Comparison of ENCODE assay signal across 1 cellular context in genomic region chr13:113296842-113297369, GRCh38.
TF ChIP-seq lines count a peak whose summit lies in the region.

Gene LAMP1, plus strand, starts transcription at chr13:113297239. Its CDS starts 196 bp downstream, at chr13:113297435.

TF ChIP-seq in K562, 482 proteins besides CTCF, POLR2A, EP300 and RAD21 (continued from another document):
- TF ChIP-seq, protein P1, sequence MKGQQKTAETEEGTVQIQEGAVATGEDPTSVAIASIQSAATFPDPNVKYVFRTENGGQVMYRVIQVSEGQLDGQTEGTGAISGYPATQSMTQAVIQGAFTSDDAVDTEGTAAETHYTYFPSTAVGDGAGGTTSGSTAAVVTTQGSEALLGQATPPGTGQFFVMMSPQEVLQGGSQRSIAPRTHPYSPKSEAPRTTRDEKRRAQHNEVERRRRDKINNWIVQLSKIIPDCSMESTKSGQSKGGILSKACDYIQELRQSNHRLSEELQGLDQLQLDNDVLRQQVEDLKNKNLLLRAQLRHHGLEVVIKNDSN (CRISPR knock-in tag; IDR thresholded peaks at IDR 0.05) = peak; percentile 99
- TF ChIP-seq ASH1L (IDR thresholded peaks at IDR 0.05; ENCODE audit: borderline replicate concordance, low read depth, partially characterized antibody) (no peak), BRD4 (IDR thresholded peaks at IDR 0.05) (0 out of 2 replicates have a peak, but pooled peaks have one; percentile 46), ATF4 (CRISPR knock-in tag; IDR thresholded peaks at IDR 0.05) (no peak), HMGN3 (IDR thresholded peaks at IDR 0.05; ENCODE audit: borderline replicate concordance, extremely low read depth, insufficient read length, low read depth, low read length) (peak; percentile 92), CBX8 (IDR thresholded peaks at IDR 0.05; ENCODE audit: borderline replicate concordance, extremely low read depth, low read depth, low read length, poor library complexity, severe bottlenecking) (no peak), ZNF561 (CRISPR knock-in tag; conservative IDR thresholded peaks at IDR 0.05) (no peak), BCOR (IDR thresholded peaks at IDR 0.05) (peak; percentile 66; the same call in 1 of the 2 replicates), ARID3B (CRISPR knock-in tag; IDR thresholded peaks at IDR 0.05; ENCODE audit: borderline replicate concordance) (no peak), RUNX1 (IDR thresholded peaks at IDR 0.05; ENCODE audit: low read depth) (no peak), ILK (tag; IDR thresholded peaks at IDR 0.05; ENCODE audit: borderline replicate concordance, low read depth) (no peak), TFAM (CRISPR knock-in tag; conservative IDR thresholded peaks at IDR 0.05) (no peak), FOS (IDR thresholded peaks at IDR 0.05; ENCODE audit: extremely low read depth, insufficient read length) (peak; percentile 88), SAFB (IDR thresholded peaks at IDR 0.05; ENCODE audit: borderline replicate concordance, low read depth, low read length) (no peak), CCNT2 (IDR thresholded peaks at IDR 0.05; ENCODE audit: borderline replicate concordance, extremely low read depth, insufficient read length, low read depth, low read length) (peak; percentile 95), HEY1 (CRISPR knock-in tag; IDR thresholded peaks at IDR 0.05; ENCODE audit: borderline replicate concordance) (no peak), ETS2 (tag; IDR thresholded peaks at IDR 0.05; ENCODE audit: borderline replicate concordance, poor library complexity, severe bottlenecking) (no peak), SIX5 (IDR thresholded peaks at IDR 0.05; ENCODE audit: borderline replicate concordance in 1 of 2, insufficient read depth in 1 of 2, low read depth in 1 of 2, low read length in 2 of 2) (no peak), PYGO2 (tag; IDR thresholded peaks at IDR 0.05) (no peak), NFYB (IDR thresholded peaks at IDR 0.05; ENCODE audit: extremely low read depth, insufficient read length) (no peak), ZNF263 (CRISPR knock-in tag; IDR thresholded peaks at IDR 0.05; ENCODE audit: borderline replicate concordance) (peak; percentile 71; the same call in 1 of the 2 replicates), AFF1 (IDR thresholded peaks at IDR 0.05; ENCODE audit: low read depth in 1 of 2, partially characterized antibody in 2 of 2) (peak in 1 of 2 experiments; percentile 96)
- TF ChIP-seq, protein P2, sequence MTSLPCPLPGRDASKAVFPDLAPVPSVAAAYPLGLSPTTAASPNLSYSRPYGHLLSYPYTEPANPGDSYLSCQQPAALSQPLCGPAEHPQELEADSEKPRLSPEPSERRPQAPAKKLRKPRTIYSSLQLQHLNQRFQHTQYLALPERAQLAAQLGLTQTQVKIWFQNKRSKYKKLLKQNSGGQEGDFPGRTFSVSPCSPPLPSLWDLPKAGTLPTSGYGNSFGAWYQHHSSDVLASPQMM (CRISPR knock-in tag; IDR thresholded peaks at IDR 0.05) = no peak
- TF ChIP-seq, protein P3, sequence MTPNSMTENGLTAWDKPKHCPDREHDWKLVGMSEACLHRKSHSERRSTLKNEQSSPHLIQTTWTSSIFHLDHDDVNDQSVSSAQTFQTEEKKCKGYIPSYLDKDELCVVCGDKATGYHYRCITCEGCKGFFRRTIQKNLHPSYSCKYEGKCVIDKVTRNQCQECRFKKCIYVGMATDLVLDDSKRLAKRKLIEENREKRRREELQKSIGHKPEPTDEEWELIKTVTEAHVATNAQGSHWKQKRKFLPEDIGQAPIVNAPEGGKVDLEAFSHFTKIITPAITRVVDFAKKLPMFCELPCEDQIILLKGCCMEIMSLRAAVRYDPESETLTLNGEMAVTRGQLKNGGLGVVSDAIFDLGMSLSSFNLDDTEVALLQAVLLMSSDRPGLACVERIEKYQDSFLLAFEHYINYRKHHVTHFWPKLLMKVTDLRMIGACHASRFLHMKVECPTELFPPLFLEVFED (CRISPR knock-in tag; conservative IDR thresholded peaks at IDR 0.05) = 0 out of 2 replicates have a peak, but pooled peaks have one; percentile 44
- TF ChIP-seq, protein P4, sequence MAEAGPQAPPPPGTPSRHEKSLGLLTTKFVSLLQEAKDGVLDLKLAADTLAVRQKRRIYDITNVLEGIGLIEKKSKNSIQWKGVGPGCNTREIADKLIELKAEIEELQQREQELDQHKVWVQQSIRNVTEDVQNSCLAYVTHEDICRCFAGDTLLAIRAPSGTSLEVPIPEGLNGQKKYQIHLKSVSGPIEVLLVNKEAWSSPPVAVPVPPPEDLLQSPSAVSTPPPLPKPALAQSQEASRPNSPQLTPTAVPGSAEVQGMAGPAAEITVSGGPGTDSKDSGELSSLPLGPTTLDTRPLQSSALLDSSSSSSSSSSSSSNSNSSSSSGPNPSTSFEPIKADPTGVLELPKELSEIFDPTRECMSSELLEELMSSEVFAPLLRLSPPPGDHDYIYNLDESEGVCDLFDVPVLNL (CRISPR knock-in tag; IDR thresholded peaks at IDR 0.05; ENCODE audit: low read depth) = no peak
- TF ChIP-seq, protein P5, sequence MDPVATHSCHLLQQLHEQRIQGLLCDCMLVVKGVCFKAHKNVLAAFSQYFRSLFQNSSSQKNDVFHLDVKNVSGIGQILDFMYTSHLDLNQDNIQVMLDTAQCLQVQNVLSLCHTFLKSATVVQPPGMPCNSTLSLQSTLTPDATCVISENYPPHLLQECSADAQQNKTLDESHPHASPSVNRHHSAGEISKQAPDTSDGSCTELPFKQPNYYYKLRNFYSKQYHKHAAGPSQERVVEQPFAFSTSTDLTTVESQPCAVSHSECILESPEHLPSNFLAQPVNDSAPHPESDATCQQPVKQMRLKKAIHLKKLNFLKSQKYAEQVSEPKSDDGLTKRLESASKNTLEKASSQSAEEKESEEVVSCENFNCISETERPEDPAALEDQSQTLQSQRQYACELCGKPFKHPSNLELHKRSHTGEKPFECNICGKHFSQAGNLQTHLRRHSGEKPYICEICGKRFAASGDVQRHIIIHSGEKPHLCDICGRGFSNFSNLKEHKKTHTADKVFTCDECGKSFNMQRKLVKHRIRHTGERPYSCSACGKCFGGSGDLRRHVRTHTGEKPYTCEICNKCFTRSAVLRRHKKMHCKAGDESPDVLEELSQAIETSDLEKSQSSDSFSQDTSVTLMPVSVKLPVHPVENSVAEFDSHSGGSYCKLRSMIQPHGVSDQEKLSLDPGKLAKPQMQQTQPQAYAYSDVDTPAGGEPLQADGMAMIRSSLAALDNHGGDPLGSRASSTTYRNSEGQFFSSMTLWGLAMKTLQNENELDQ (CRISPR knock-in tag; IDR thresholded peaks at IDR 0.05; ENCODE audit: borderline replicate concordance) = 0 out of 2 replicates have a peak, but pooled peaks have one; percentile 45
- TF ChIP-seq, protein P6, sequence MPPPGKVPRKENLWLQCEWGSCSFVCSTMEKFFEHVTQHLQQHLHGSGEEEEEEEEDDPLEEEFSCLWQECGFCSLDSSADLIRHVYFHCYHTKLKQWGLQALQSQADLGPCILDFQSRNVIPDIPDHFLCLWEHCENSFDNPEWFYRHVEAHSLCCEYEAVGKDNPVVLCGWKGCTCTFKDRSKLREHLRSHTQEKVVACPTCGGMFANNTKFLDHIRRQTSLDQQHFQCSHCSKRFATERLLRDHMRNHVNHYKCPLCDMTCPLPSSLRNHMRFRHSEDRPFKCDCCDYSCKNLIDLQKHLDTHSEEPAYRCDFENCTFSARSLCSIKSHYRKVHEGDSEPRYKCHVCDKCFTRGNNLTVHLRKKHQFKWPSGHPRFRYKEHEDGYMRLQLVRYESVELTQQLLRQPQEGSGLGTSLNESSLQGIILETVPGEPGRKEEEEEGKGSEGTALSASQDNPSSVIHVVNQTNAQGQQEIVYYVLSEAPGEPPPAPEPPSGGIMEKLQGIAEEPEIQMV (tag; conservative IDR thresholded peaks at IDR 0.05; ENCODE audit: low read depth) = peak; percentile 86
- TF ChIP-seq, protein P7, sequence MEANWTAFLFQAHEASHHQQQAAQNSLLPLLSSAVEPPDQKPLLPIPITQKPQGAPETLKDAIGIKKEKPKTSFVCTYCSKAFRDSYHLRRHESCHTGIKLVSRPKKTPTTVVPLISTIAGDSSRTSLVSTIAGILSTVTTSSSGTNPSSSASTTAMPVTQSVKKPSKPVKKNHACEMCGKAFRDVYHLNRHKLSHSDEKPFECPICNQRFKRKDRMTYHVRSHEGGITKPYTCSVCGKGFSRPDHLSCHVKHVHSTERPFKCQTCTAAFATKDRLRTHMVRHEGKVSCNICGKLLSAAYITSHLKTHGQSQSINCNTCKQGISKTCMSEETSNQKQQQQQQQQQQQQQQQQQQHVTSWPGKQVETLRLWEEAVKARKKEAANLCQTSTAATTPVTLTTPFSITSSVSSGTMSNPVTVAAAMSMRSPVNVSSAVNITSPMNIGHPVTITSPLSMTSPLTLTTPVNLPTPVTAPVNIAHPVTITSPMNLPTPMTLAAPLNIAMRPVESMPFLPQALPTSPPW (CRISPR knock-in tag; IDR thresholded peaks at IDR 0.05) = peak; percentile 83
- TF ChIP-seq, protein P8, sequence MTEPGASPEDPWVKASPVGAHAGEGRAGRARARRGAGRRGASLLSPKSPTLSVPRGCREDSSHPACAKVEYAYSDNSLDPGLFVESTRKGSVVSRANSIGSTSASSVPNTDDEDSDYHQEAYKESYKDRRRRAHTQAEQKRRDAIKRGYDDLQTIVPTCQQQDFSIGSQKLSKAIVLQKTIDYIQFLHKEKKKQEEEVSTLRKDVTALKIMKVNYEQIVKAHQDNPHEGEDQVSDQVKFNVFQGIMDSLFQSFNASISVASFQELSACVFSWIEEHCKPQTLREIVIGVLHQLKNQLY (CRISPR knock-in tag; conservative IDR thresholded peaks at IDR 0.05) = peak; percentile 78 to 96; a peak in 2 of 4 replicates
